11 cellular contexts compared by ENCODE assay signal in genomic region chr9:35687972-35688557, GRCh38. TPM values are rescaled to one million over a fixed set of nuclear protein-coding genes. Genes with fewer than 3 reads are reported as not detected.
DNase-seq lines count a peak whose midpoint lies in the region; ATAC-seq and TF ChIP-seq lines count a peak whose summit lies in the region.
"Had no signal": no experiment of that assay in that cellular context is flagged by ENCODE, and none has a peak within 500 bp of the region (broad histone marks: within the 10 kb centered on the region; RNA-seq: fewer than 3 reads in every experiment).

No MANE protein-coding gene starts in this region.

- H3K36me3 ChIP-seq in mesenchymal stem cell (ENCODE audit: control insufficient read depth in 1 of 2, insufficient read depth in 2 of 2, low read depth in 1 of 2, low read length in 2 of 2) (peaks cover 49 to 53% of the 10 kb centered on the region in 2 experiments), tibial artery (peaks cover 57 to 64% (median 63%) of the 10 kb centered on the region in 3 donors)

- H3K9me3 ChIP-seq in mesenchymal stem cell (ENCODE audit: control insufficient read depth, low read length) (no peaks in the 10 kb centered on the region), tibial artery (no peaks in the 10 kb centered on the region)
- H3K9me3 ChIP-seq: Peyer's patch had no signal

- no peak overlapping the region for H2AFZ ChIP-seq in mesenchymal stem cell (ENCODE audit: low read depth, low read length)

- peaks cover 5% of the 10 kb centered on the region for H3K79me1 ChIP-seq in mesenchymal stem cell (replicated peaks; ENCODE audit: low read length, poor library complexity, severe bottlenecking)

- H3K14ac ChIP-seq in mesenchymal stem cell (ENCODE audit: low read length in 2 of 2): peak overlapping the region in 1 of 2 experiments; percentile 49

- H2BK5ac ChIP-seq in mesenchymal stem cell (ENCODE audit: low read depth, low read length, poor library complexity, severe bottlenecking): no peak overlapping the region

- peak overlapping the region in 1 of 2 experiments; percentile 34 for H3K4ac ChIP-seq in mesenchymal stem cell (ENCODE audit: low read depth in 1 of 2, low read length in 2 of 2)

- no peak overlapping the region for H2BK120ac ChIP-seq in mesenchymal stem cell (ENCODE audit: low read depth, low read length)

- H3K4me3 ChIP-seq in coronary artery (peak overlapping the region; percentile 82), mesenchymal stem cell (ENCODE audit: insufficient read depth in 1 of 2, low read depth in 1 of 2, low read length in 2 of 2) (peak overlapping the region; percentile 47 to 87), tibial artery (peak overlapping the region; percentile 93 to 94)

- H3K9ac ChIP-seq in mesenchymal stem cell (ENCODE audit: low read length): peak overlapping the region; percentile 92

- DNase-seq in NAMALWA (ENCODE audit: low spot score) (peak; percentile 33), coronary artery (ENCODE audit: low spot score) (no peak), mesenchymal stem cell (no peak), tibial artery (no peak), GM10266 (ENCODE audit: extremely low spot score) (no peak), SW 1271 (lab: John Stamatoyannopoulos, UW) (no peak), hippocampal formation (lab: John Stamatoyannopoulos, UW) (no peak)
- DNase-seq: activated CD4-positive, alpha-beta T cell treated with anti-CD3 and anti-CD28 coated beads, Interleukin-2, amount 10 ng/mL, durations not matched to agents 7 days and 5 days; Peyer's patch; stimulated activated naive CD8-positive, alpha-beta T cell treated with anti-CD3 and anti-CD28 coated beads, Interleukin-15, Interleukin-2, amounts not matched to agents 100 U/mL and 50 U/mL, for 24 hours had no signal

- no peak overlapping the region for H2AK5ac ChIP-seq in mesenchymal stem cell (ENCODE audit: low read length, severe bottlenecking)

- intact Hi-C loops in tibial artery (cut with DNase I; ENCODE audit: low total_unique reads): no loop called here

- H3K27ac ChIP-seq in coronary artery (peak overlapping the region; percentile 96), mesenchymal stem cell (ENCODE audit: low read length, poor library complexity, severe bottlenecking) (peak overlapping the region; percentile 41), tibial artery (peak overlapping the region; percentile 96 to 97)

- TF ChIP-seq CTCF in coronary artery (IDR thresholded peaks at IDR 0.05): no peak
- TF ChIP-seq CTCF in tibial artery (IDR thresholded peaks at IDR 0.05): no peak
- no peak for TF ChIP-seq CTCF in GM10266 (IDR thresholded peaks at IDR 0.05; ENCODE audit: control insufficient read depth, insufficient read depth, low read depth, missing control alignments)

- no peak for ATAC-seq in HG02623 (IDR thresholded peaks at IDR 0.05; ENCODE audit: unreplicated experiment)

- H3K23ac ChIP-seq in mesenchymal stem cell (ENCODE audit: low read length in 2 of 2): peak overlapping the region in 1 of 2 experiments; percentile 35

- H4K91ac ChIP-seq in mesenchymal stem cell (ENCODE audit: low read length): peak overlapping the region; percentile 45

- H4K8ac ChIP-seq in mesenchymal stem cell (ENCODE audit: low read length): peak overlapping the region; percentile 61

- H3K27me3 ChIP-seq in mesenchymal stem cell (ENCODE audit: control insufficient read depth in 1 of 2, insufficient read depth in 1 of 2, low read length in 2 of 2) (no peaks in the 10 kb centered on the region), tibial artery (no peaks in the 10 kb centered on the region)
- H3K27me3 ChIP-seq: Peyer's patch had no signal

- H3K4me2 ChIP-seq in mesenchymal stem cell (ENCODE audit: low read length, poor library complexity, severe bottlenecking): peak overlapping the region; percentile 82

- peak overlapping the region in 1 of 2 experiments; percentile 84 for H3K18ac ChIP-seq in mesenchymal stem cell (ENCODE audit: low read depth in 1 of 2, low read length in 2 of 2)

- WGBS in mesenchymal stem cell: 100% methylated on average over 1 of the region's 2 CpGs

- H2BK15ac ChIP-seq in mesenchymal stem cell (ENCODE audit: low read depth, poor library complexity, severe bottlenecking): no peak overlapping the region

- peaks cover 41% of the 10 kb centered on the region for H3K4me1 ChIP-seq in mesenchymal stem cell (ENCODE audit: control insufficient read depth, insufficient read depth, low read depth, low read length)
- H3K4me1 ChIP-seq in tibial artery: peaks cover 0 to 52% (median 22%) of the 10 kb centered on the region in 4 donors

- H2BK12ac ChIP-seq in mesenchymal stem cell (ENCODE audit: low read length in 2 of 2): peak overlapping the region in 1 of 2 experiments; percentile 58

RNA-seq across cellular contexts. Expression of gene TPM2, which starts 1.7 kb away (rescaled TPM):
- 890 TPM for polyA plus RNA-seq in mesenchymal stem cell (2013, experiment 1 of 2)
- polyA plus RNA-seq in mesenchymal stem cell (2013, experiment 2 of 2): 890 TPM

RNA-seq across cellular contexts. Expression of gene CA9, which starts 14.3 kb away (rescaled TPM):
- polyA plus RNA-seq in mesenchymal stem cell (2013, experiment 1 of 2): 0.30 TPM
- polyA plus RNA-seq in mesenchymal stem cell (2013, experiment 2 of 2): 0.38 TPM

RNA-seq across cellular contexts. Expression of gene ARHGEF39, which starts 23.1 kb away (rescaled TPM):
- 0.81 TPM for polyA plus RNA-seq in mesenchymal stem cell (2013, experiment 1 of 2)
- polyA plus RNA-seq in mesenchymal stem cell (2013, experiment 2 of 2): 0.73 TPM

RNA-seq across cellular contexts. Expression of gene CCDC107, which starts 30.0 kb away (rescaled TPM):
- polyA plus RNA-seq in mesenchymal stem cell (2013, experiment 1 of 2): 21.7 TPM
- polyA plus RNA-seq in mesenchymal stem cell (2013, experiment 2 of 2): 20.5 TPM

RNA-seq across cellular contexts. Expression of gene RMRP, which starts 30.2 kb away (rescaled TPM):
- polyA plus RNA-seq in mesenchymal stem cell (2013, experiment 1 of 2): not detected
- polyA plus RNA-seq in mesenchymal stem cell (2013, experiment 2 of 2): not detected

Comparison
In these comparisons a context has a peak if more than half of its experiments do, and no peak if none do; other contexts are left out.
1. H3K27ac ChIP-seq: peak in every context shown above with its lines; median percentile 96 in tibial artery; 96 in coronary artery; 41 in mesenchymal stem cell.